ENCODE assay signal across 1 cellular context in genomic region chr18:23710068-23710527, GRCh38.
TF ChIP-seq lines count a peak whose summit lies in the region.

No MANE protein-coding gene starts in this region.

TF ChIP-seq in HCT116, 20 proteins besides CTCF, POLR2A, EP300 and RAD21 (continued from another document):
- TF ChIP-seq YY1 (IDR thresholded peaks at IDR 0.05; ENCODE audit: extremely low read depth, insufficient replicate concordance, low read depth, low read length) (no peak), MAX (IDR thresholded peaks at IDR 0.05) (peak; percentile 31; the same call in 1 of the 2 replicates)
TF ChIP-seq in HCT116: peak in this region for 3.
